In the genomic region with DNA sequence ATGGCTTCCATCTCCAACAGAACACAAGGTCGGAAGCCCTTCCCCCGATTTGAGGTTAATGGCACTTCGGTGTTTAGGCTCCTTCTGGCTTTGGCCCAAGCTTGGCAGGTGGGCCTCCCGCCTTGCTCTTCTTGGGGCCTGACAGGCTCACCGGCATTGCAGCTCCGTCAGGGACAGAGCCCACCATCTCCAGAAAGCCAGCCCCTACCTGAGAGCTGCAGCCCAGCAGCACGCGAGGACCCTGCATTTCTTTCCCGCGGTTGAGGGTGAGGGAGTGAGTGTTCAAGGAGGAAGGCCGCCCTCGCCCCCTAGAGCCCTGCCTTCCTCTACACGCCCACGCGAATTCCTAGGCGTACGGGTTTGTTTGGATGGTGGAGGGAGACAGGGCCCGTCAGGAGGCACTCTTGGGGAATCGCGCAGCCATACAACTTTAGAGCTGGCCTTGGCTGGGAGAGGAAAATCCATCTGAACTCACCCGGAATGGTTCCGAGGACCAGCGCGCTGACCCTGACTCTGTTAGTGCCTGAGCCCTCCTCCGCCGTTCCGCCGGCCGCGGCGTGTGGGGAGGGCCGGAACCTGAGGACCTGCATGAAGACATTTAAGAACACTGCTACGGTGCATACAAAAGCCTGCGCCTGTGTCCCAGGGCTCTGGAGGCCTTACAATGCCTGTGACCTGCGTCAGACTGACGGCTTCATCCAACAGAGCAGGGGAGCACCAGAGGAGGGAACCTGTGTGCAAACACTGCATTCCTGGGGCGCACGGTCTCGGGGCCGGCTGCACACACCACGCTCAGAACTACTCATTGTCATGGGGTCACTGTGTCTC, we compare ENCODE assay signal across 12 cellular contexts.
A peak's percentile ranks its signal among the peaks of the same experiment; 100 is the strongest.
DNase-seq lines count a peak whose midpoint lies in the region; ATAC-seq and TF ChIP-seq lines count a peak whose summit lies in the region.
"Had no signal": no experiment of that assay in that cellular context is flagged by ENCODE, and none has a peak within 500 bp of the region (broad histone marks: within the 10 kb centered on the region; RNA-seq: fewer than 3 reads in every experiment).

No MANE protein-coding gene starts in this region.

- peak overlapping the region; percentile 69 for H3K4me3 Mint-ChIP-seq in activated naive CD4-positive, alpha-beta T cell treated with anti-CD3 and anti-CD28 coated beads for 36 hours
- peak overlapping the region; percentile 51 for H3K4me3 Mint-ChIP-seq in central memory CD8-positive, alpha-beta T cell
- peak overlapping the region; percentile 63 for H3K4me3 Mint-ChIP-seq in mesothelial cell of epicardium

- no peak overlapping the region for H3K27ac Mint-ChIP-seq in activated naive CD4-positive, alpha-beta T cell treated with anti-CD3 and anti-CD28 coated beads for 36 hours
- H3K27ac Mint-ChIP-seq in central memory CD8-positive, alpha-beta T cell (ENCODE audit: low read depth): no peak overlapping the region
- no peak overlapping the region for H3K27ac Mint-ChIP-seq in mesothelial cell of epicardium

- H3K27me3 Mint-ChIP-seq in activated naive CD4-positive, alpha-beta T cell treated with anti-CD3 and anti-CD28 coated beads for 36 hours (ENCODE audit: low read depth): peaks cover 7% of the 10 kb centered on the region
- peaks cover 72% of the 10 kb centered on the region for H3K27me3 Mint-ChIP-seq in central memory CD8-positive, alpha-beta T cell
- peaks cover 15% of the 10 kb centered on the region for H3K27me3 Mint-ChIP-seq in mesothelial cell of epicardium (ENCODE audit: low read depth)

- H3K9me3 Mint-ChIP-seq in activated naive CD4-positive, alpha-beta T cell treated with anti-CD3 and anti-CD28 coated beads for 36 hours: no peaks in the 10 kb centered on the region
- H3K9me3 Mint-ChIP-seq in central memory CD8-positive, alpha-beta T cell: no peaks in the 10 kb centered on the region
- no peaks in the 10 kb centered on the region for H3K9me3 Mint-ChIP-seq in mesothelial cell of epicardium

- no peaks in the 10 kb centered on the region for H3K9me3 ChIP-seq in upper lobe of right lung

- ATAC-seq in central memory CD8-positive, alpha-beta T cell (replicated peaks; ENCODE audit: extremely low read depth, poor library complexity, severe bottlenecking): no peak
- no peak for ATAC-seq in upper lobe of right lung
- no peak for ATAC-seq in GM21390 (IDR thresholded peaks at IDR 0.05; ENCODE audit: unreplicated experiment)
- ATAC-seq in omental fat pad (ENCODE audit: low FRiP score): no peak
- no peak for ATAC-seq in GM18868 (IDR thresholded peaks at IDR 0.05; ENCODE audit: unreplicated experiment)

- peaks cover 8% of the 10 kb centered on the region for H3K4me1 Mint-ChIP-seq in activated naive CD4-positive, alpha-beta T cell treated with anti-CD3 and anti-CD28 coated beads for 36 hours (ENCODE audit: low read depth)
- no peaks in the 10 kb centered on the region for H3K4me1 Mint-ChIP-seq in central memory CD8-positive, alpha-beta T cell
- H3K4me1 Mint-ChIP-seq in mesothelial cell of epicardium: peaks cover 14% of the 10 kb centered on the region

- CTCF ChIA-PET in activated naive CD4-positive, alpha-beta T cell treated with anti-CD3 and anti-CD28 coated beads for 36 hours (lab: Charles Lee): no interaction called here

- H3K27ac ChIP-seq in upper lobe of right lung: no peak overlapping the region
- H3K27ac ChIP-seq: cardiac muscle cell had no signal

- TF ChIP-seq CTCF in mesothelial cell of epicardium (IDR thresholded peaks at IDR 0.05; ENCODE audit: unreplicated experiment): no peak
- no peak for TF ChIP-seq CTCF in upper lobe of right lung (IDR thresholded peaks at IDR 0.05)
- no peak for TF ChIP-seq CTCF in omental fat pad (IDR thresholded peaks at IDR 0.05)

- intact Hi-C loops in activated naive CD4-positive, alpha-beta T cell treated with anti-CD3 and anti-CD28 coated beads for 36 hours (cut with micrococcal nuclease): no loop called here
- intact Hi-C loops in upper lobe of right lung (cut with DNase I): no loop called here

- no peaks in the 10 kb centered on the region for H3K4me1 ChIP-seq in upper lobe of right lung

- H3K27me3 ChIP-seq in upper lobe of right lung: no peaks in the 10 kb centered on the region

- DNase-seq in activated naive CD4-positive, alpha-beta T cell treated with anti-CD3 and anti-CD28 coated beads for 36 hours: no peak
- no peak for DNase-seq in activated naive CD4-positive, alpha-beta T cell (lab: John Stamatoyannopoulos, UW)
- DNase-seq in central memory CD8-positive, alpha-beta T cell (ENCODE audit: low spot score in 2 of 2): peak; percentile 5 to 7
- peak in 1 of 2 experiments; percentile 41 for DNase-seq in mesothelial cell of epicardium (ENCODE audit: low spot score in 2 of 2, unreplicated experiment in 2 of 2)
- DNase-seq in upper lobe of right lung: peak; percentile 59
- no peak for DNase-seq in omental fat pad (ENCODE audit: low spot score)
- DNase-seq: NCI-H1694; nucleus accumbens; stimulated activated CD4-positive, alpha-beta T cell treated with anti-CD3 and anti-CD28 coated beads, Interleukin-2, amount 100 ng/mL, for 48 hours had no signal

- H3K36me3 Mint-ChIP-seq in activated naive CD4-positive, alpha-beta T cell treated with anti-CD3 and anti-CD28 coated beads for 36 hours (ENCODE audit: low read depth): no peaks in the 10 kb centered on the region
- peaks cover 1% of the 10 kb centered on the region for H3K36me3 Mint-ChIP-seq in central memory CD8-positive, alpha-beta T cell (ENCODE audit: insufficient read depth)
- no peaks in the 10 kb centered on the region for H3K36me3 Mint-ChIP-seq in mesothelial cell of epicardium

- no peak overlapping the region for H3K4me3 ChIP-seq in upper lobe of right lung
- H3K4me3 ChIP-seq: cardiac muscle cell had no signal

- H3K36me3 ChIP-seq in upper lobe of right lung: no peaks in the 10 kb centered on the region
- H3K36me3 ChIP-seq: cardiac muscle cell had no signal

Comparison
In these comparisons a context has a peak if more than half of its experiments do, and no peak if none do; other contexts are left out.
1. DNase-seq: peak in central memory CD8-positive, alpha-beta T cell (2 of 2) and upper lobe of right lung (single experiment); none in activated naive CD4-positive, alpha-beta T cell treated with anti-CD3 and anti-CD28 coated beads for 36 hours (single experiment), activated naive CD4-positive, alpha-beta T cell (0 of 4) and omental fat pad (single experiment).
2. Peak in every context shown above with its lines, with median percentiles within 50 percentile points of each other: H3K4me3 Mint-ChIP-seq.